1 cellular context compared by ENCODE assay signal in the genomic region with DNA sequence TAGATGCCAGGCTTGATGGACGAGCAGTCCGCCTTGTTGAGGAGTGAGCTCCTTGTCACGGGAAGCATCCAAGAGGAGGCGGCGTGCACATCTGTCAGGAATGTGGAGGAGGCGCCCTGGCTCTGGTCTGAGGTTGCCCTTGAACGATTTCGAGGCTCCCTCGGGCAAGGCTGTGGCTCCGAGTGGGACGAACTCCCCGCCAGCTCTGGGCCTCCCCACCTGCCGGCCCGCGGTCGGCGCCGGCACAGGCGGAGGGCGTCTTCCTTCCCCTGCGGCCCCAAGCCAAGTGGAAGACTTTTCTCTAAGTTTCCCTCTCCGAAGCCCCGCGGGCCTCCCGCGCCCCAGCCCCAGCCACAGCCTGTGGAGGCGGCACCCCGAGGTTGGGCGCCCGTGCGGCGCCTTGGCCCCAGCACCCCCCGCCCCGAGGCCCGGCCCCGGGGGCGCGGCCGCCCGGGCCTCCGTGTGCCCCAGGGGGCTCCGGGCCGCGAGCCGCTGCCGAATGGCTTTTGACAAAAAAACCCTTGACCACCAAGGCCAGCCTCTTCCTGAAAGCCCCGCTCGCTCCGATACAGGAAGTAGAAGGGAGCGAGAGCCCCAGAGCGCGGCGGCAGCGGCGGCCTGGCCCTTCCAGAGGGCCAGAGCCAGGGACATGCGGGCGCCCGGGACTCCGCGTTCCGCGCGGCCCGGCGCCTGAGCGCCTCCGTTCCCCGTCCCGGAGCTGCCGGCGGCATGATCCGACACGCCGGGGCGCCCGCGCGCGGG.
TF ChIP-seq lines count a peak whose summit lies in the region.

Gene RIN3, plus strand, starts transcription at position 578 of the 762 bp plus-strand sequence. Its CDS starts 152 bp downstream, at position 730.

TF ChIP-seq in HepG2, 621 proteins besides CTCF, POLR2A, EP300 and RAD21 (continued from another document and continues in another):
- TF ChIP-seq MLXIP (CRISPR knock-in tag; IDR thresholded peaks at IDR 0.05; ENCODE audit: borderline replicate concordance) (no peak), ZNF335 (CRISPR knock-in tag; IDR thresholded peaks at IDR 0.05) (no peak), ZNF552 (CRISPR knock-in tag; IDR thresholded peaks at IDR 0.05; ENCODE audit: borderline replicate concordance) (no peak), TGIF2 (CRISPR knock-in tag; IDR thresholded peaks at IDR 0.05) (no peak), NR2F2 (IDR thresholded peaks at IDR 0.05; ENCODE audit: borderline replicate concordance, low read depth) (no peak), TMF1 (CRISPR knock-in tag; IDR thresholded peaks at IDR 0.05; ENCODE audit: low read depth) (no peak), ZNF766 (CRISPR knock-in tag; IDR thresholded peaks at IDR 0.05; ENCODE audit: borderline replicate concordance) (no peak), CC2D1A (CRISPR knock-in tag; IDR thresholded peaks at IDR 0.05) (no peak), HIVEP1 (CRISPR knock-in tag; IDR thresholded peaks at IDR 0.05) (0 out of 2 replicates have a peak, but pooled peaks have one; percentile 30), SP2 (CRISPR knock-in tag; IDR thresholded peaks at IDR 0.05) (no peak), ELF1 (CRISPR knock-in tag; IDR thresholded peaks at IDR 0.05) (peak; percentile 44; the same call in 1 of the 2 replicates), PCBP2 (optimal IDR thresholded peaks at IDR 0.05; ENCODE audit: low read depth, low read length, poor library complexity, severe bottlenecking) (no peak), TEAD2 (CRISPR knock-in tag; IDR thresholded peaks at IDR 0.05) (no peak), NBN (conservative IDR thresholded peaks at IDR 0.05) (no peak), AFF4 (CRISPR knock-in tag; IDR thresholded peaks at IDR 0.05) (no peak), CEBPZ (IDR thresholded peaks at IDR 0.05; ENCODE audit: low read length) (no peak), NR1H2 (CRISPR knock-in tag; IDR thresholded peaks at IDR 0.05; ENCODE audit: borderline replicate concordance, low read depth) (no peak), ELF4 (CRISPR knock-in tag; IDR thresholded peaks at IDR 0.05; ENCODE audit: borderline replicate concordance) (no peak), E2F1 (CRISPR knock-in tag; IDR thresholded peaks at IDR 0.05) (no peak), CBFB (CRISPR knock-in tag; IDR thresholded peaks at IDR 0.05) (no peak), POLR2G (IDR thresholded peaks at IDR 0.05; ENCODE audit: low read depth, low read length) (peak; percentile 48; the same call in 1 of the 2 replicates), ZNF18 (CRISPR knock-in tag; IDR thresholded peaks at IDR 0.05; ENCODE audit: insufficient replicate concordance) (no peak), POLR2AphosphoS2 (IDR thresholded peaks at IDR 0.05; ENCODE audit: low read depth, low read length) (no peak), KDM1A (CRISPR knock-in tag; IDR thresholded peaks at IDR 0.05) (peak; percentile 80; the same call in 1 of the 2 replicates), HMGA1 (CRISPR knock-in tag; conservative IDR thresholded peaks at IDR 0.05) (no peak), ZFP82 (CRISPR knock-in tag; IDR thresholded peaks at IDR 0.05; ENCODE audit: borderline replicate concordance) (no peak), MED13 (CRISPR knock-in tag; IDR thresholded peaks at IDR 0.05) (no peak), ZNF737 (CRISPR knock-in tag; IDR thresholded peaks at IDR 0.05; ENCODE audit: borderline replicate concordance) (no peak), ZFP36 (IDR thresholded peaks at IDR 0.05; ENCODE audit: borderline replicate concordance, low read depth, low read length, partially characterized antibody) (peak; percentile 50), PITX1 (CRISPR knock-in tag; IDR thresholded peaks at IDR 0.05) (no peak)
- TF ChIP-seq, protein P1, sequence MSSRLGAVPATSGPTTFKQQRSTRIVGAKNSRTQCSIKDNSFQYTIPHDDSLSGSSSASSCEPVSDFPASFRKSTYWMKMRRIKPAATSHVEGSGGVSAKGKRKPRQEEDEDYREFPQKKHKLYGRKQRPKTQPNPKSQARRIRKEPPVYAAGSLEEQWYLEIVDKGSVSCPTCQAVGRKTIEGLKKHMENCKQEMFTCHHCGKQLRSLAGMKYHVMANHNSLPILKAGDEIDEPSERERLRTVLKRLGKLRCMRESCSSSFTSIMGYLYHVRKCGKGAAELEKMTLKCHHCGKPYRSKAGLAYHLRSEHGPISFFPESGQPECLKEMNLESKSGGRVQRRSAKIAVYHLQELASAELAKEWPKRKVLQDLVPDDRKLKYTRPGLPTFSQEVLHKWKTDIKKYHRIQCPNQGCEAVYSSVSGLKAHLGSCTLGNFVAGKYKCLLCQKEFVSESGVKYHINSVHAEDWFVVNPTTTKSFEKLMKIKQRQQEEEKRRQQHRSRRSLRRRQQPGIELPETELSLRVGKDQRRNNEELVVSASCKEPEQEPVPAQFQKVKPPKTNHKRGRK (CRISPR knock-in tag; IDR thresholded peaks at IDR 0.05) = no peak
- TF ChIP-seq, protein P2, sequence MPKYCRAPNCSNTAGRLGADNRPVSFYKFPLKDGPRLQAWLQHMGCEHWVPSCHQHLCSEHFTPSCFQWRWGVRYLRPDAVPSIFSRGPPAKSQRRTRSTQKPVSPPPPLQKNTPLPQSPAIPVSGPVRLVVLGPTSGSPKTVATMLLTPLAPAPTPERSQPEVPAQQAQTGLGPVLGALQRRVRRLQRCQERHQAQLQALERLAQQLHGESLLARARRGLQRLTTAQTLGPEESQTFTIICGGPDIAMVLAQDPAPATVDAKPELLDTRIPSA (CRISPR knock-in tag; IDR thresholded peaks at IDR 0.05; ENCODE audit: borderline replicate concordance) = peak; percentile 36; the same call in 1 of the 2 replicates
- TF ChIP-seq, protein P3, sequence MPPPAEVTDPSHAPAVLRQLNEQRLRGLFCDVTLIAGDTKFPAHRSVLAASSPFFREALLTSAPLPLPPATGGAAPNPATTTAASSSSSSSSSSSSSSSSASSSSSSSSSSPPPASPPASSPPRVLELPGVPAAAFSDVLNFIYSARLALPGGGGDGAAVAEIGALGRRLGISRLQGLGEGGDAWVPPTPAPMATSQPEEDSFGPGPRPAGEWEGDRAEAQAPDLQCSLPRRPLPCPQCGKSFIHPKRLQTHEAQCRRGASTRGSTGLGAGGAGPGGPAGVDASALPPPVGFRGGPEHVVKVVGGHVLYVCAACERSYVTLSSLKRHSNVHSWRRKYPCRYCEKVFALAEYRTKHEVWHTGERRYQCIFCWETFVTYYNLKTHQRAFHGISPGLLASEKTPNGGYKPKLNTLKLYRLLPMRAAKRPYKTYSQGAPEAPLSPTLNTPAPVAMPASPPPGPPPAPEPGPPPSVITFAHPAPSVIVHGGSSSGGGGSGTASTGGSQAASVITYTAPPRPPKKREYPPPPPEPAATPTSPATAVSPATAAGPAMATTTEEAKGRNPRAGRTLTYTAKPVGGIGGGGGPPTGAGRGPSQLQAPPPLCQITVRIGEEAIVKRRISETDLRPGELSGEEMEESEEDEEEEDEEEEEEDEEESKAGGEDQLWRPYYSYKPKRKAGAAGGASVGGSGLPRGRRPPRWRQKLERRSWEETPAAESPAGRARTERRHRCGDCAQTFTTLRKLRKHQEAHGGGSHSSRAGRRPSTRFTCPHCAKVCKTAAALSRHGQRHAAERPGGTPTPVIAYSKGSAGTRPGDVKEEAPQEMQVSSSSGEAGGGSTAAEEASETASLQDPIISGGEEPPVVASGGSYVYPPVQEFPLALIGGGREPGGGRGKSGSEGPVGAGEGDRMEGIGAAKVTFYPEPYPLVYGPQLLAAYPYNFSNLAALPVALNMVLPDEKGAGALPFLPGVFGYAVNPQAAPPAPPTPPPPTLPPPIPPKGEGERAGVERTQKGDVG (CRISPR knock-in tag; IDR thresholded peaks at IDR 0.05; ENCODE audit: borderline replicate concordance) = 0 out of 2 replicates have a peak, but pooled peaks have one; percentile 9
